ENCODE assay signal across 8 cellular contexts in the genomic region with DNA sequence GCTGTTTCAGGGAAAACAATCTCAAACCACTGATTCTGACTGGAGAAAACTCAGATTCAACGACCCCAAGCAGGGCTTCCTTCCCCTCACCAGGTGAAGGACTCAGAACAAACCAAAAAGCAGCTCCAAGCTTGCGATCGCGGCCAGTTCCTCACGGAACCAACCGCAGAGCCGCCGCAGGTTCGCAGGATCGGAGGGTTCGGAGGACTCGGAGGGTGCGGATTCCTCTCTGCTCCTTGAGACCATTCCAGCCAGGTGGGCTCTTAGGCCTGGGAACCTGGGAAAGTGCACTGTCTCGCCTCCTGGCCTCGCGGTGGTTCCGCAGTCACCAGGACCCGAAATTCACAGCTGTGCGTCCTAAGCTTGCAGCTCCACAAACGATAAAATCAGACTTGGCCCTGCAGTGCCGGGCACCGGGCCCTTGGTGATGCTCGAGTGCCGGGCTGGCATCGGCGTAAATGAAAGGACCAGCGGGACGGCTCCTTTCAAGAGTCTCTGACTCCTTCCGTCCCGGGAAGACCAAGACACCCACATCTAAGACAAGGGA.
DNase-seq lines count a peak whose midpoint lies in the region; ATAC-seq and TF ChIP-seq lines count a peak whose summit lies in the region.

No MANE protein-coding gene starts in this region.

- CTCF ChIA-PET in activated naive CD4-positive, alpha-beta T cell treated with anti-CD3 and anti-CD28 coated beads for 36 hours (lab: Charles Lee): interaction anchor here (0.6 to 3.0 kb wide), 10 partner anchors 10 to 619 kb away, joined by 3 to 14 read pairs (median 4); no protein-coding TSS in a partner anchor

- peak overlapping the region; percentile 92 for H3K4me3 Mint-ChIP-seq in activated naive CD4-positive, alpha-beta T cell treated with anti-CD3 and anti-CD28 coated beads for 36 hours

- peak in 5 of 6 experiments; percentile 13 to 54 (median 45) for TF ChIP-seq CTCF in thyroid gland (IDR thresholded peaks at IDR 0.05)

- no peaks in the 10 kb centered on the region for H3K27me3 ChIP-seq in thyroid gland

- peaks cover 6% of the 10 kb centered on the region for H3K27me3 Mint-ChIP-seq in activated naive CD4-positive, alpha-beta T cell treated with anti-CD3 and anti-CD28 coated beads for 36 hours (ENCODE audit: low read depth)

- H3K36me3 ChIP-seq in thyroid gland: no peaks in the 10 kb centered on the region

- peak overlapping the region; percentile 87 for H3K27ac Mint-ChIP-seq in activated naive CD4-positive, alpha-beta T cell treated with anti-CD3 and anti-CD28 coated beads for 36 hours

- H3K36me3 Mint-ChIP-seq in activated naive CD4-positive, alpha-beta T cell treated with anti-CD3 and anti-CD28 coated beads for 36 hours (ENCODE audit: low read depth): peaks cover 1% of the 10 kb centered on the region

- peak overlapping the region; percentile 79 to 94 (median 88) for H3K27ac ChIP-seq in thyroid gland

- no peaks in the 10 kb centered on the region for H3K9me3 ChIP-seq in thyroid gland

- peak overlapping the region; percentile 25 to 84 (median 60) for H3K4me3 ChIP-seq in thyroid gland (replicated peaks in 1 of 3)

- H3K9me3 Mint-ChIP-seq in activated naive CD4-positive, alpha-beta T cell treated with anti-CD3 and anti-CD28 coated beads for 36 hours: no peaks in the 10 kb centered on the region

- H3K4me1 Mint-ChIP-seq in activated naive CD4-positive, alpha-beta T cell treated with anti-CD3 and anti-CD28 coated beads for 36 hours (ENCODE audit: low read depth): peaks cover 4% of the 10 kb centered on the region

- intact Hi-C loops in activated naive CD4-positive, alpha-beta T cell treated with anti-CD3 and anti-CD28 coated beads for 36 hours (cut with micrococcal nuclease): loop anchor here (1.0 to 5.0 kb wide), 10 partner anchors 11 to 725 kb away; a partner anchor contains a TSS
- intact Hi-C loops in thyroid gland (cut with DNase I): loop anchor here (5.0 to 10.0 kb wide), 2 partner anchors 575 to 717 kb away; a partner anchor contains a TSS

- peaks cover 0 to 7% of the 10 kb centered on the region in 2 donors for H3K4me1 ChIP-seq in thyroid gland

- 0 to 1% methylated on average over 12 to 29 of the region's 30 CpGs for WGBS in thyroid gland, 2 donors

- DNase-seq in Daoy (ENCODE audit: low read depth): peak; percentile 92
- peak; percentile 77 for DNase-seq in KG1 (lab: John Stamatoyannopoulos, UW)
- peak; percentile 55 for DNase-seq in SHP77 treated with DMSO at 0.1 percent for 48 hours (lab: John Stamatoyannopoulos, UW)
- peak; percentile 83 for DNase-seq in activated naive CD4-positive, alpha-beta T cell treated with anti-CD3 and anti-CD28 coated beads for 36 hours
- DNase-seq in globus pallidus (ENCODE audit: low spot score): peak; percentile 73
- DNase-seq in occipital lobe (lab: John Stamatoyannopoulos, UW): peak; percentile 71
- peak; percentile 86 to 87 for DNase-seq in thyroid gland

- no peak for TF ChIP-seq POLR2A in thyroid gland (IDR thresholded peaks at IDR 0.05)

- ATAC-seq in GM21717 (IDR thresholded peaks at IDR 0.05; ENCODE audit: unreplicated experiment): peak; percentile 76

Comparison
In these comparisons a context has a peak if more than half of its experiments do, and no peak if none do; other contexts are left out.
1. Peak in every context shown above with its lines: DNase-seq, ATAC-seq, H3K4me3 ChIP-seq and H3K27ac ChIP-seq.